In genomic region chr5:154446183-154447073, GRCh38 we compare ENCODE assay signal across 7 cellular contexts. TPM values are rescaled to one million over a fixed set of nuclear protein-coding genes. Genes with fewer than 3 reads are reported as not detected.
DNase-seq lines count a peak whose midpoint lies in the region; ATAC-seq, FAIRE-seq and TF ChIP-seq lines count a peak whose summit lies in the region.

No MANE protein-coding gene starts in this region.

- H3K4me3 ChIP-seq in OCI-LY3 (ENCODE audit: low read length) (peak overlapping the region; percentile 97), neuron (ENCODE audit: low read length) (peak overlapping the region; percentile 81), thyroid gland (replicated peaks in 1 of 3) (peak overlapping the region; percentile 75 to 95 (median 76))

- peaks cover 16% of the 10 kb centered on the region for H4K20me1 ChIP-seq in OCI-LY3 (ENCODE audit: insufficient read depth, low read length)

- peak overlapping the region; percentile 93 for H3K4me2 ChIP-seq in OCI-LY3 (ENCODE audit: low read length)

- no peak for TF ChIP-seq CTCF in OCI-LY3 (IDR thresholded peaks at IDR 0.05; ENCODE audit: low read depth, low read length)
- TF ChIP-seq CTCF in thyroid gland (IDR thresholded peaks at IDR 0.05) = no peak

- FAIRE-seq in frontal cortex (lab: Jason Lieb, UNC) = no peak

- H3K4me1 ChIP-seq in OCI-LY3 (ENCODE audit: low read length) (peaks cover 10% of the 10 kb centered on the region; the same call in 1 of the 2 replicates), neuron (ENCODE audit: insufficient read depth, low read length) (peaks cover 13% of the 10 kb centered on the region), thyroid gland (peaks cover 14 to 19% of the 10 kb centered on the region in 2 donors)

- no peak for TF ChIP-seq POLR2A in GM18505 (IDR thresholded peaks at IDR 0.05; ENCODE audit: borderline replicate concordance, extremely low read depth, insufficient read depth, insufficient read length)
- peak in 1 of 2 donors; percentile 21 for TF ChIP-seq POLR2A in thyroid gland (IDR thresholded peaks at IDR 0.05)

- 0 to 3% methylated on average over 5 to 6 of the region's 88 CpGs for WGBS in thyroid gland, 2 donors

- H3K9me3 ChIP-seq in OCI-LY3 (ENCODE audit: insufficient read depth, low read length) = no peaks in the 10 kb centered on the region
- H3K9me3 ChIP-seq in neuron (ENCODE audit: low read length) = no peaks in the 10 kb centered on the region
- H3K9me3 ChIP-seq in thyroid gland = no peaks in the 10 kb centered on the region

- peak; percentile 13 for DNase-seq in activated gamma-delta T cell treated with anti-CD3 and anti-CD28 coated beads, Interleukin-2, amount 50 U/mL, for 16 hours (ENCODE audit: low read depth)
- peak; percentile 46 to 60 for DNase-seq in frontal cortex (ENCODE audit: low spot score in 2 of 2)
- peak; percentile 67 to 75 for DNase-seq in thyroid gland

- H3K9ac ChIP-seq in OCI-LY3 (ENCODE audit: low read length) = peak overlapping the region; percentile 79

- intact Hi-C loops in thyroid gland (cut with DNase I) = no loop called here

- H2AFZ ChIP-seq in OCI-LY3 (ENCODE audit: low read depth, low read length) (no peak overlapping the region), neuron (ENCODE audit: low read depth, low read length) (peak overlapping the region; percentile 77)

- H3K27ac ChIP-seq in OCI-LY3 (ENCODE audit: low read length) (no peak overlapping the region), thyroid gland (peak overlapping the region; percentile 28 to 86 (median 61))

- no peaks in the 10 kb centered on the region for H3K27me3 ChIP-seq in OCI-LY3 (ENCODE audit: low read depth, low read length)
- H3K27me3 ChIP-seq in neuron (ENCODE audit: insufficient read depth, low read length) = no peaks in the 10 kb centered on the region
- H3K27me3 ChIP-seq in thyroid gland = no peaks in the 10 kb centered on the region

- peaks cover 9% of the 10 kb centered on the region for H3K36me3 ChIP-seq in OCI-LY3 (replicated peaks; ENCODE audit: low read depth, low read length)
- H3K36me3 ChIP-seq in neuron (ENCODE audit: insufficient read depth, low read length) = peaks cover 20% of the 10 kb centered on the region
- peaks cover 4 to 8% of the 10 kb centered on the region in 2 donors for H3K36me3 ChIP-seq in thyroid gland

- H3K79me2 ChIP-seq in OCI-LY3 (ENCODE audit: low read length) = peaks cover 36% of the 10 kb centered on the region

- peak; percentile 16 for ATAC-seq in GM18505 (IDR thresholded peaks at IDR 0.05; ENCODE audit: unreplicated experiment)
- peak; percentile 30 for ATAC-seq in HG02759 (IDR thresholded peaks at IDR 0.05; ENCODE audit: unreplicated experiment)

RNA-seq across cellular contexts. Expression of gene SAP30L, which starts 0.6 kb away (rescaled TPM):
- total RNA-seq in frontal cortex (17.9 TPM), thyroid gland (10 to 100 TPM; 26.2 to 37.9 (median 31.2) TPM)

RNA-seq across cellular contexts. Expression of gene HAND1, which starts 31.6 kb away (rescaled TPM):
- not detected for total RNA-seq in frontal cortex
- total RNA-seq in thyroid gland = not detected

Comparison
In these comparisons a context has a peak if more than half of its experiments do, and no peak if none do; other contexts are left out.
1. DNase-seq: peak in every context shown above with its lines; median percentile 71 in thyroid gland; 53 in frontal cortex; 13 in activated gamma-delta T cell treated with anti-CD3 and anti-CD28 coated beads, Interleukin-2, amount 50 U/mL, for 16 hours.